In genomic region chr9:39791356-39791755, GRCh38 we compare ENCODE assay signal across 7 cellular contexts.
DNase-seq lines count a peak whose midpoint lies in the region; ATAC-seq, FAIRE-seq and TF ChIP-seq lines count a peak whose summit lies in the region.
"Not testable (repeated sequence)": the region's sequence is repeated elsewhere in the genome, so short reads cannot be mapped to it uniquely, and the experiment has no call there.

No MANE protein-coding gene starts in this region.

- TF ChIP-seq CTCF in bronchial epithelial cell (IDR thresholded peaks at IDR 0.05; ENCODE audit: insufficient read depth, low read length, severe bottlenecking); prostate gland (IDR thresholded peaks at IDR 0.05): not testable (repeated sequence)

- ATAC-seq in GM18858 (IDR thresholded peaks at IDR 0.05; ENCODE audit: unreplicated experiment) (peak; percentile 99), GM21825 (IDR thresholded peaks at IDR 0.05; ENCODE audit: unreplicated experiment) (peak; percentile 99), HG03175 (IDR thresholded peaks at IDR 0.05; ENCODE audit: unreplicated experiment) (peak; percentile 99)
- ATAC-seq in activated CD4-positive, CD25-positive, alpha-beta regulatory T cell treated with anti-CD3 and anti-CD28 coated beads, Interleukin-2, amount 50 U/mL, for 24 hours = peak; percentile 86 to 89

- not testable (repeated sequence) for H3K9me3 ChIP-seq in iPS DF 6.9 (ENCODE audit: control insufficient read depth, insufficient read depth, low read length); prostate gland

- intact Hi-C loops in prostate gland (cut with DNase I) = not testable (repeated sequence)

- not testable (repeated sequence) for H3K27me3 ChIP-seq in bronchial epithelial cell (ENCODE audit: control insufficient read depth, insufficient read depth, low read length); iPS DF 6.9 (ENCODE audit: control insufficient read depth, insufficient read depth, low read length); prostate gland (replicated peaks; ENCODE audit: insufficient read depth)

- not testable (repeated sequence) for H3K36me3 ChIP-seq in bronchial epithelial cell (ENCODE audit: control insufficient read depth, insufficient read depth, low read length); iPS DF 6.9 (ENCODE audit: control insufficient read depth, insufficient read depth, low read length); prostate gland

- not testable (repeated sequence) for H3K4me1 ChIP-seq in iPS DF 6.9 (ENCODE audit: control insufficient read depth, insufficient read depth, low read length); prostate gland (replicated peaks)

- not testable (repeated sequence) for DNase-seq in bronchial epithelial cell (ENCODE audit: low read depth); iPS DF 6.9 (ENCODE audit: low read depth, low spot score)
- DNase-seq in prostate gland (ENCODE audit: low spot score) = peak; percentile 46

- WGBS in iPS DF 6.9 (ENCODE audit: insufficient coverage, insufficient read length) = no CpG with 5 or more reads among the region's 31 CpGs
- 3% methylated on average over 17 of the region's 31 CpGs for WGBS in prostate gland

- not testable (repeated sequence) for TF ChIP-seq POLR2A in prostate gland (IDR thresholded peaks at IDR 0.05)

- H3K27ac ChIP-seq in iPS DF 6.9 (ENCODE audit: low read length) = not testable (repeated sequence)
- H3K27ac ChIP-seq in prostate gland = peak overlapping the region in 1 of 2 donors; percentile 58

- H3K4me3 ChIP-seq in bronchial epithelial cell (ENCODE audit: low read depth, low read length) (peak overlapping the region; percentile 25), iPS DF 6.9 (ENCODE audit: low read length) (peak overlapping the region; percentile 27; the same call in 1 of the 2 replicates), prostate gland (peak overlapping the region; percentile 21 to 23)

- peak; percentile 28 for FAIRE-seq in bronchial epithelial cell (lab: Jason Lieb, UNC)
